9 cellular contexts compared by ENCODE assay signal in genomic region chr9:134069536-134070399, GRCh38. TPM values are rescaled to one million over a fixed set of nuclear protein-coding genes. Genes with fewer than 3 reads are reported as not detected.
A peak's percentile ranks its signal among the peaks of the same experiment; 100 is the strongest.
DNase-seq lines count a peak whose midpoint lies in the region; ATAC-seq and TF ChIP-seq lines count a peak whose summit lies in the region.
"Had no signal": no experiment of that assay in that cellular context is flagged by ENCODE, and none has a peak within 500 bp of the region (broad histone marks: within the 10 kb centered on the region; RNA-seq: fewer than 3 reads in every experiment).

No MANE protein-coding gene starts in this region.

- peaks cover 27% of the 10 kb centered on the region for H3K4me1 Mint-ChIP-seq in activated naive CD4-positive, alpha-beta T cell treated with anti-CD3 and anti-CD28 coated beads, Interleukin-2, amount 50 U/mL, for 24 hours
- peaks cover 15% of the 10 kb centered on the region for H3K4me1 Mint-ChIP-seq in endodermal cell
- peaks cover 20% of the 10 kb centered on the region for H3K4me1 Mint-ChIP-seq in stimulated activated effector memory CD8-positive, alpha-beta T cell treated with anti-CD3 and anti-CD28 coated beads, Interleukin-12 subunit alpha, Interleukin-12 subunit beta, amount 100 ng/mL, for 72 hours

- no peak for DNase-seq in activated naive CD4-positive, alpha-beta T cell (lab: John Stamatoyannopoulos, UW)
- DNase-seq in endodermal cell (peak; percentile 40), MV-4-11 (lab: John Stamatoyannopoulos, UW) (no peak), posterior vena cava (ENCODE audit: low spot score) (no peak), NCI-H69 (lab: John Stamatoyannopoulos, UW) (no peak)
- no peak for DNase-seq in stimulated activated effector memory CD8-positive, alpha-beta T cell treated with anti-CD3 and anti-CD28 coated beads, Interleukin-12 subunit alpha, Interleukin-12 subunit beta, amount 100 ng/mL, for 72 hours (ENCODE audit: low spot score in 2 of 2)
- DNase-seq: NCI-H345 had no signal

- H3K9ac ChIP-seq in KMS-11 (no peak overlapping the region), endodermal cell (ENCODE audit: extremely low read depth, low read length, poor library complexity, severe bottlenecking) (no peak overlapping the region)

- peaks cover 2% of the 10 kb centered on the region for H3K27me3 Mint-ChIP-seq in activated naive CD4-positive, alpha-beta T cell treated with anti-CD3 and anti-CD28 coated beads, Interleukin-2, amount 50 U/mL, for 24 hours
- peaks cover 35% of the 10 kb centered on the region for H3K27me3 Mint-ChIP-seq in endodermal cell (ENCODE audit: insufficient read depth)

- H3K27ac ChIP-seq in KMS-11 (no peak overlapping the region), endodermal cell (ENCODE audit: low read depth, low read length) (no peak overlapping the region)

- WGBS in endodermal cell (ENCODE audit: insufficient coverage in 1 of 2, insufficient read length in 1 of 2), 2 experiments, result 70 to 81% methylated on average over 5 to 12 of the region's 12 CpGs

- H3K4me3 Mint-ChIP-seq in activated naive CD4-positive, alpha-beta T cell treated with anti-CD3 and anti-CD28 coated beads, Interleukin-2, amount 50 U/mL, for 24 hours, result peak overlapping the region; percentile 84
- H3K4me3 Mint-ChIP-seq in endodermal cell, result peak overlapping the region; percentile 66
- H3K4me3 Mint-ChIP-seq in stimulated activated effector memory CD8-positive, alpha-beta T cell treated with anti-CD3 and anti-CD28 coated beads, Interleukin-12 subunit alpha, Interleukin-12 subunit beta, amount 100 ng/mL, for 72 hours, result peak overlapping the region; percentile 76

- peak overlapping the region; percentile 76; the same call in 1 of the 2 replicates for H3K4me2 ChIP-seq in KMS-11

- TF ChIP-seq CTCF in KMS-11 (conservative IDR thresholded peaks at IDR 0.05; ENCODE audit: low read depth, low read length), result no peak
- TF ChIP-seq CTCF in endodermal cell (conservative IDR thresholded peaks at IDR 0.05), result no peak

- H3K4me1 ChIP-seq in KMS-11 (ENCODE audit: low read depth, poor library complexity, severe bottlenecking), result no peaks in the 10 kb centered on the region
- H3K4me1 ChIP-seq in endodermal cell (ENCODE audit: control insufficient read depth, insufficient read depth, low read length), result peaks cover 2% of the 10 kb centered on the region

- no peak overlapping the region for H2AFZ ChIP-seq in KMS-11 (ENCODE audit: low read depth)

- H3K4me3 ChIP-seq in KMS-11 (IDR thresholded peaks at IDR 0.05; ENCODE audit: insufficient read depth, low read depth, low read length) (no peak overlapping the region), endodermal cell (ENCODE audit: low read length) (no peak overlapping the region)

- no peaks in the 10 kb centered on the region for H3K36me3 ChIP-seq in KMS-11 (ENCODE audit: insufficient read depth)
- no peaks in the 10 kb centered on the region for H3K36me3 ChIP-seq in endodermal cell (ENCODE audit: control insufficient read depth, insufficient read depth, low read length)

- ATAC-seq in stimulated activated effector memory CD8-positive, alpha-beta T cell treated with anti-CD3 and anti-CD28 coated beads, Interleukin-12 subunit alpha, Interleukin-12 subunit beta, amount 100 ng/mL, for 72 hours, result no peak

- no peaks in the 10 kb centered on the region for H3K79me2 ChIP-seq in KMS-11 (ENCODE audit: insufficient read depth, low read depth)

- peaks cover 9% of the 10 kb centered on the region for H3K9me3 ChIP-seq in endodermal cell (ENCODE audit: control insufficient read depth, low read length)

- H3K27me3 ChIP-seq in KMS-11 (ENCODE audit: insufficient read depth, low read depth) (peaks cover 58% of the 10 kb centered on the region), endodermal cell (ENCODE audit: control insufficient read depth, insufficient read depth, low read length, poor library complexity, severe bottlenecking) (peaks cover 27% of the 10 kb centered on the region)

- no peak overlapping the region for H3K27ac Mint-ChIP-seq in activated naive CD4-positive, alpha-beta T cell treated with anti-CD3 and anti-CD28 coated beads, Interleukin-2, amount 50 U/mL, for 24 hours
- H3K27ac Mint-ChIP-seq in endodermal cell, result no peak overlapping the region
- H3K27ac Mint-ChIP-seq in stimulated activated effector memory CD8-positive, alpha-beta T cell treated with anti-CD3 and anti-CD28 coated beads, Interleukin-12 subunit alpha, Interleukin-12 subunit beta, amount 100 ng/mL, for 72 hours, result peak overlapping the region; percentile 67

- intact Hi-C loops in posterior vena cava (cut with DNase I), result loop anchor here in 1 of 2 donors (10.0 kb wide), 1 partner anchor 265 kb away; no protein-coding TSS in a partner anchor

- H3K36me3 Mint-ChIP-seq in activated naive CD4-positive, alpha-beta T cell treated with anti-CD3 and anti-CD28 coated beads, Interleukin-2, amount 50 U/mL, for 24 hours, result no peaks in the 10 kb centered on the region
- H3K36me3 Mint-ChIP-seq in endodermal cell (ENCODE audit: low read depth), result peaks cover 3% of the 10 kb centered on the region
- no peaks in the 10 kb centered on the region for H3K36me3 Mint-ChIP-seq in stimulated activated effector memory CD8-positive, alpha-beta T cell treated with anti-CD3 and anti-CD28 coated beads, Interleukin-12 subunit alpha, Interleukin-12 subunit beta, amount 100 ng/mL, for 72 hours

- no peaks in the 10 kb centered on the region for H4K20me1 ChIP-seq in KMS-11 (ENCODE audit: insufficient read depth)

- no peaks in the 10 kb centered on the region for H3K9me3 Mint-ChIP-seq in activated naive CD4-positive, alpha-beta T cell treated with anti-CD3 and anti-CD28 coated beads, Interleukin-2, amount 50 U/mL, for 24 hours
- H3K9me3 Mint-ChIP-seq in endodermal cell, result peaks cover 22% of the 10 kb centered on the region
- no peaks in the 10 kb centered on the region for H3K9me3 Mint-ChIP-seq in stimulated activated effector memory CD8-positive, alpha-beta T cell treated with anti-CD3 and anti-CD28 coated beads, Interleukin-12 subunit alpha, Interleukin-12 subunit beta, amount 100 ng/mL, for 72 hours

RNA-seq across cellular contexts. Expression of gene BRD3, which starts 1.9 kb away (rescaled TPM):
- total RNA-seq in endodermal cell (100 to 1,000 TPM in 1 of 2 donors, 10 to 100 TPM in 1; 92.3 to 103 TPM), posterior vena cava (10 to 100 TPM; 32.2 to 32.6 TPM)
- polyA plus RNA-seq in endodermal cell (2013, experiment 1 of 2), result 61.9 TPM
- 57.3 TPM for polyA plus RNA-seq in endodermal cell (2013, experiment 2 of 2)

RNA-seq across cellular contexts. Expression of gene BRD3OS, which starts 44.5 kb away (rescaled TPM):
- total RNA-seq in endodermal cell (10 to 100 TPM; 19.0 to 26.5 TPM), posterior vena cava (10 to 100 TPM; 11.9 to 14.3 TPM)
- polyA plus RNA-seq in endodermal cell (2013, experiment 1 of 2), result 24.2 TPM
- 19.7 TPM for polyA plus RNA-seq in endodermal cell (2013, experiment 2 of 2)
